25 cellular contexts compared by ENCODE assay signal in genomic region chr3:194517333-194517732, GRCh38. TPM values are rescaled to one million over a fixed set of nuclear protein-coding genes. Genes with fewer than 3 reads are reported as not detected.
DNase-seq lines count a peak whose midpoint lies in the region; ATAC-seq, FAIRE-seq and TF ChIP-seq lines count a peak whose summit lies in the region.
"Had no signal": no experiment of that assay in that cellular context is flagged by ENCODE, and none has a peak within 500 bp of the region (broad histone marks: within the 10 kb centered on the region; RNA-seq: fewer than 3 reads in every experiment).

No MANE protein-coding gene starts in this region.

- BruUV-seq in HepG2 (replicated peaks; lab: Mats Ljungman, UMichigan): no TSS peak

- TF ChIP-seq RAD21 in HepG2 (CRISPR knock-in tag; IDR thresholded peaks at IDR 0.05): no peak

- no peaks in the 10 kb centered on the region for H3K36me3 Mint-ChIP-seq in activated CD8-positive, alpha-beta T cell treated with anti-CD3 and anti-CD28 coated beads, Interleukin-2, amount 10 ng/mL, durations not matched to agents 7 days and 5 days (ENCODE audit: low read depth)

- FAIRE-seq in HepG2 (lab: Jason Lieb, UNC): no peak
- FAIRE-seq: GM18507 had no signal

- no peak for DNase-seq in HepG2 (ENCODE audit: low spot score)
- DNase-seq in right lobe of liver: no peak
- no peak for DNase-seq in left colon
- peak; percentile 75 for DNase-seq in osteoblast (ENCODE audit: insufficient read length, low spot score, missing footprints)
- DNase-seq in C1 segment of cervical spinal cord (lab: John Stamatoyannopoulos, UW): no peak
- DNase-seq in posterior cingulate gyrus: no peak
- no peak for DNase-seq in activated CD8-positive, alpha-beta T cell treated with anti-CD3 and anti-CD28 coated beads, Interleukin-2, amount 10 ng/mL, durations not matched to agents 7 days and 5 days
- DNase-seq: BE2C; Calu3; DMS153; DND-41; H7; KBM-7; MM.1S; NCI-H1694; NCI-H2029 treated with DMSO at 0.1 percent for 48 hours; NCI-H446 treated with DMSO at 0.1 percent for 48 hours; NCI-H82; NK-92 treated with Interleukin-12 subunit alpha and Interleukin-12 subunit beta, amount 100 ng/mL, for 24 hours; PC-3; SJCRH30 had no signal

- peaks cover 10% of the 10 kb centered on the region for H3K4me1 Mint-ChIP-seq in activated CD8-positive, alpha-beta T cell treated with anti-CD3 and anti-CD28 coated beads, Interleukin-2, amount 10 ng/mL, durations not matched to agents 7 days and 5 days (ENCODE audit: low read depth)

- H3K27me3 ChIP-seq in HepG2 (ENCODE audit: control insufficient read depth in 1 of 2, insufficient read depth in 2 of 2, low read length in 2 of 2) (no peaks in the 10 kb centered on the region), right lobe of liver (no peaks in the 10 kb centered on the region), osteoblast (ENCODE audit: insufficient read depth, low read length) (no peaks in the 10 kb centered on the region)
- H3K27me3 ChIP-seq: BE2C, SJCRH30 had no signal

- no peak overlapping the region for H3K4me3 Mint-ChIP-seq in activated CD8-positive, alpha-beta T cell treated with anti-CD3 and anti-CD28 coated beads, Interleukin-2, amount 10 ng/mL, durations not matched to agents 7 days and 5 days

- H3K36me3 ChIP-seq in HepG2 (replicated peaks in 1 of 2; ENCODE audit: control insufficient read depth in 1 of 2, insufficient read depth in 2 of 2, low read length in 2 of 2) (no peaks in the 10 kb centered on the region), right lobe of liver (no peaks in the 10 kb centered on the region), osteoblast (ENCODE audit: insufficient read depth, low read length) (no peaks in the 10 kb centered on the region)
- H3K36me3 ChIP-seq: BE2C, SJCRH30 had no signal

- H2AFZ ChIP-seq in HepG2 (ENCODE audit: low read length) (no peak overlapping the region), osteoblast (ENCODE audit: low read length) (no peak overlapping the region)

- peaks cover 13% of the 10 kb centered on the region for H3K27me3 Mint-ChIP-seq in activated CD8-positive, alpha-beta T cell treated with anti-CD3 and anti-CD28 coated beads, Interleukin-2, amount 10 ng/mL, durations not matched to agents 7 days and 5 days (ENCODE audit: low read depth)

- H3K4me3 ChIP-seq in HepG2 (replicated peaks in 1 of 3; ENCODE audit: insufficient read depth in 1 of 3, low read depth in 2 of 3, low read length in 3 of 3): peak overlapping the region in 1 of 3 experiments; percentile 26; a peak in 1 of 6 replicates
- no peak overlapping the region for H3K4me3 ChIP-seq in right lobe of liver
- H3K4me3 ChIP-seq in osteoblast (ENCODE audit: insufficient read depth, low read length): no peak overlapping the region
- H3K4me3 ChIP-seq: SJCRH30 had no signal

- no peak overlapping the region for H3K9ac ChIP-seq in HepG2 (ENCODE audit: insufficient read depth, low read depth, low read length)

- H3K4me1 ChIP-seq in HepG2 (ENCODE audit: insufficient read depth, low read length) (peaks cover 85% of the 10 kb centered on the region), right lobe of liver (peaks cover 0 to 13% (median 4%) of the 10 kb centered on the region in 4 donors), osteoblast (ENCODE audit: insufficient read depth, low read length) (peaks cover 27% of the 10 kb centered on the region)
- H3K4me1 ChIP-seq: BE2C had no signal

- no peaks in the 10 kb centered on the region for H3K9me3 ChIP-seq in HepG2 (ENCODE audit: low read length)
- H3K9me3 ChIP-seq in right lobe of liver: no peaks in the 10 kb centered on the region
- no peaks in the 10 kb centered on the region for H3K9me3 ChIP-seq in osteoblast (ENCODE audit: low read depth, low read length)
- H3K9me3 ChIP-seq: BE2C, SJCRH30 had no signal

- CTCF ChIA-PET in HepG2 (lab: Yijun Ruan, JAX; ENCODE audit: low intra/inter-chr PET ratio, low total read pairs): no interaction called here
- CTCF ChIA-PET in activated CD8-positive, alpha-beta T cell treated with anti-CD3 and anti-CD28 coated beads, Interleukin-2, amount 10 ng/mL, durations not matched to agents 7 days and 5 days (lab: Charles Lee): interaction anchor here (1.0 kb wide), 1 partner anchor 45 kb away, joined by 4 read pairs; no protein-coding TSS in a partner anchor

- H3K4me2 ChIP-seq in HepG2 (ENCODE audit: low read depth, low read length) (peak overlapping the region; percentile 48), osteoblast (ENCODE audit: insufficient read depth, low read length) (no peak overlapping the region)

- ATAC-seq in HepG2 (peak; percentile 27), right lobe of liver (no peak), left colon (peak; percentile 48), HG02610 (IDR thresholded peaks at IDR 0.05; ENCODE audit: unreplicated experiment) (no peak)
- ATAC-seq in activated CD8-positive, alpha-beta T cell treated with anti-CD3 and anti-CD28 coated beads, Interleukin-2, amount 10 ng/mL, durations not matched to agents 7 days and 5 days: no peak
- ATAC-seq: PC-3, Right ventricle myocardium inferior had no signal

- intact Hi-C loops in HepG2 (cut with micrococcal nuclease; ENCODE audit: unreplicated experiment): no loop called here
- intact Hi-C loops in right lobe of liver (cut with DNase I): no loop called here
- intact Hi-C loops in left colon (cut with DNase I, micrococcal nuclease): no loop called here
- intact Hi-C loops in posterior cingulate gyrus (cut with DNase I): no loop called here

- TF ChIP-seq CTCF in HepG2 (CRISPR knock-in tag; IDR thresholded peaks at IDR 0.05): no peak
- no peak for TF ChIP-seq CTCF in right lobe of liver (IDR thresholded peaks at IDR 0.05)
- TF ChIP-seq CTCF in osteoblast (IDR thresholded peaks at IDR 0.05; ENCODE audit: extremely low read depth, low read depth, low read length): no peak

- H3K9me3 Mint-ChIP-seq in activated CD8-positive, alpha-beta T cell treated with anti-CD3 and anti-CD28 coated beads, Interleukin-2, amount 10 ng/mL, durations not matched to agents 7 days and 5 days (ENCODE audit: insufficient read depth): no peaks in the 10 kb centered on the region

- H4K20me1 ChIP-seq in HepG2 (ENCODE audit: insufficient read depth, low read length) (no peaks in the 10 kb centered on the region), osteoblast (ENCODE audit: insufficient read depth, low read length) (no peaks in the 10 kb centered on the region)

- H3K79me2 ChIP-seq in HepG2 (ENCODE audit: insufficient read depth, low read length) (no peaks in the 10 kb centered on the region), osteoblast (ENCODE audit: insufficient read depth, low read length) (no peaks in the 10 kb centered on the region)

- TF ChIP-seq POLR2A in HepG2 (IDR thresholded peaks at IDR 0.05; ENCODE audit: insufficient read depth in 1 of 2, low read depth in 2 of 2, low read length in 2 of 2) (no peak), right lobe of liver (IDR thresholded peaks at IDR 0.05) (no peak)

- POLR2A ChIA-PET in HepG2 (lab: Yijun Ruan, JAX): interaction anchor here (1.3 kb wide), 1 partner anchor 55 kb away, joined by 3 read pairs; no protein-coding TSS in a partner anchor
- POLR2A ChIA-PET in activated CD8-positive, alpha-beta T cell treated with anti-CD3 and anti-CD28 coated beads, Interleukin-2, amount 10 ng/mL, durations not matched to agents 7 days and 5 days (lab: Charles Lee): no interaction called here

- TF ChIP-seq EP300 in HepG2 (IDR thresholded peaks at IDR 0.05; ENCODE audit: low read depth in 2 of 2, low read length in 2 of 2) (no peak), HepG2 (CRISPR knock-in tag; IDR thresholded peaks at IDR 0.05; ENCODE audit: borderline replicate concordance) (no peak)

- 29% methylated on average over 6 of the region's 6 CpGs for WGBS in HepG2 (ENCODE audit: low lambda C conversion rate)
- WGBS in right lobe of liver (ENCODE audit: insufficient coverage, low coverage, low lambda C conversion rate, missing lambda C conversion rate): 40% methylated on average over 3 of the region's 6 CpGs

- no peak overlapping the region for H3K27ac Mint-ChIP-seq in activated CD8-positive, alpha-beta T cell treated with anti-CD3 and anti-CD28 coated beads, Interleukin-2, amount 10 ng/mL, durations not matched to agents 7 days and 5 days

- H3K27ac ChIP-seq in HepG2 (ENCODE audit: extremely low read length, insufficient read depth, low read length) (no peak overlapping the region), right lobe of liver (no peak overlapping the region), osteoblast (ENCODE audit: low read depth, low read length) (no peak overlapping the region)
- H3K27ac ChIP-seq: 22Rv1, SJCRH30 had no signal

- in situ Hi-C loops in HepG2 (cut with HindIII; ENCODE audit: extremely low pct_ligation_motif_present, low pct_unique_long_range_greater_than_20kb): no loop called here

TF ChIP-seq in HepG2, 621 proteins besides CTCF, POLR2A, EP300 and RAD21 (continues in another document):
- TF ChIP-seq ZNF264 (CRISPR knock-in tag; IDR thresholded peaks at IDR 0.05): no peak

RNA-seq across cellular contexts. Expression of gene ATP13A3, which starts 30.5 kb away (rescaled TPM):
- total RNA-seq in HepG2 (2016; rRNA removed; fragmentation: Illumina TruSeq; extraction: Trizol) (80.8 and 82.6 TPM in 2 replicates), right lobe of liver (100 to 1,000 TPM; 109 to 172 (median 145) TPM), left colon (100 to 1,000 TPM in 1 of 2 donors, 10 to 100 TPM in 1; 95.1 to 110 TPM), osteoblast (248 and 311 TPM in 2 replicates)
- total RNA-seq in HepG2 (2016; cell fraction: cytosol; rRNA removed; fragmentation: Illumina TruSeq; extraction: Trizol; ENCODE audit: low read depth): 24.1 and 34.0 TPM in 2 replicates
- total RNA-seq in HepG2 (2016; cell fraction: insoluble cytoplasmic fraction; rRNA removed; fragmentation: Illumina TruSeq; extraction: Trizol): 77.1 and 79.8 TPM in 2 replicates
- 63.8 and 77.4 TPM in 2 replicates for total RNA-seq in HepG2 (2016; cell fraction: membrane; rRNA removed; fragmentation: Illumina TruSeq; extraction: Trizol)
- 96.6 and 107 TPM in 2 replicates for total RNA-seq in HepG2 (2016; cell fraction: nucleus; rRNA removed; fragmentation: Illumina TruSeq; extraction: Trizol)
- polyA plus RNA-seq in HepG2 (2011; rRNA removed): 34.8 and 44.9 TPM in 2 replicates
- 14.3 and 23.1 TPM in 2 replicates for polyA plus RNA-seq in HepG2 (2011; cell fraction: cytosol; rRNA removed)
- 23.0 and 36.3 TPM in 2 replicates for polyA plus RNA-seq in HepG2 (2011; cell fraction: nucleus; rRNA removed)
- 42.7 and 47.6 TPM in 2 replicates for polyA plus RNA-seq in HepG2 (2012)
- polyA plus RNA-seq in HepG2 (2016; cell fraction: cytosol; fragmentation: Illumina TruSeq; extraction: Trizol; ENCODE audit: low read depth): 1.1 and 1.3 TPM in 2 replicates
- polyA plus RNA-seq in HepG2 (2016; cell fraction: insoluble cytoplasmic fraction; fragmentation: Illumina TruSeq; extraction: Trizol; ENCODE audit: low read depth): 25.7 and 29.2 TPM in 2 replicates
- polyA plus RNA-seq in HepG2 (2016; cell fraction: membrane; fragmentation: Illumina TruSeq; extraction: Trizol; ENCODE audit: low read depth): 7.0 and 8.6 TPM in 2 replicates
- polyA plus RNA-seq in HepG2 (2016; cell fraction: nucleus; fragmentation: Illumina TruSeq; extraction: Trizol; ENCODE audit: insufficient read depth, low read depth): 50.7 and 55.8 TPM in 2 replicates
- polyA minus RNA-seq in HepG2 (2011; rRNA and poly(A)+ RNA removed; ENCODE audit: low replicate concordance): 73.3 and 126 TPM in 2 replicates
- polyA minus RNA-seq in HepG2 (2011; cell fraction: cytosol; rRNA and poly(A)+ RNA removed): 74.1 and 95.7 TPM in 2 replicates
- 164 and 199 TPM in 2 replicates for polyA minus RNA-seq in HepG2 (2011; cell fraction: nucleus; rRNA and poly(A)+ RNA removed)
- 10 to 100 TPM; 63.9 to 66.8 TPM for total RNA-seq in activated CD8-positive, alpha-beta T cell treated with anti-CD3 and anti-CD28 coated beads, Interleukin-2, amount 10 ng/mL, durations not matched to agents 7 days and 5 days

Comparison
In these comparisons a context has a peak if more than half of its experiments do, and no peak if none do; other contexts are left out.
1. ATAC-seq: peak in HepG2 (single experiment) and left colon (single experiment); none in right lobe of liver (0 of 4), HG02610 (single experiment) and activated CD8-positive, alpha-beta T cell treated with anti-CD3 and anti-CD28 coated beads, Interleukin-2, amount 10 ng/mL, durations not matched to agents 7 days and 5 days (single experiment).